38 cellular contexts compared by ENCODE assay signal in the genomic region with DNA sequence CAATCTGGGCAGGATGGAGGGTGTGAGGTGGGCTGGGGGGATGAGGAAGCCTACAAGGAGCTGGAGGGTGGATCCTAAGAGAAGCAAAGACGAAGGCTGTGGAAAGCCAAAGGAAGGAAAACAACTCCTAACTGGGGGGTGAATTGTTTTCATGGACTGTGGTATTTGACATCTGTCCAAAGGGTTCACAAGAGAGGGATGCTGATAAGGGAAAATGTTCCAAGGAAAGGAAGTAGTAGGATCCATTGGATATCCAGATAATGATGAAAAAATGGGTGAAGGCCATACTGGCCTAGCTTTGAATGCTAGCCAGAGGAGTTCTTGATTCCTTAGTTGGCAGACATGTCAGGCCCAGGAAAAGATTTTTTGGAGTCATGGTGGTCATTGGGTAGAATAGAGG. TPM values are rescaled to one million over a fixed set of nuclear protein-coding genes. Genes with fewer than 3 reads are reported as not detected.
"Had no signal": no experiment of that assay in that cellular context is flagged by ENCODE, and none has a peak within 500 bp of the region (broad histone marks: within the 10 kb centered on the region; RNA-seq: fewer than 3 reads in every experiment).

No MANE protein-coding gene starts in this region.

- H3K27me3 Mint-ChIP-seq: activated B cell treated with CpG ODN at 0.5 μM for 24 hours; activated CD4-positive, alpha-beta memory T cell treated with anti-CD3 and anti-CD28 coated beads for 36 hours; activated CD8-positive, alpha-beta memory T cell treated with anti-CD3 and anti-CD28 coated beads, Interleukin-2, amount 10 ng/mL, durations not matched to agents 7 days and 5 days; IgD-negative memory B cell; T-cell had no signal

- ATAC-seq: activated CD8-positive, alpha-beta memory T cell treated with anti-CD3 and anti-CD28 coated beads, Interleukin-2, amount 10 ng/mL, durations not matched to agents 7 days and 5 days; activated naive CD4-positive, alpha-beta T cell treated with anti-CD3 and anti-CD28 coated beads, Interleukin-2, amount 50 U/mL, for 72 hours; activated T-cell treated with anti-CD3 and anti-CD28 coated beads, Interleukin-2, amount 50 U/mL, for 72 hours; Right ventricle myocardium inferior; SK-N-SH treated with all-trans-retinoic acid at 6 μM for 48 hours; T-cell had no signal

- H3K4me1 Mint-ChIP-seq: activated B cell treated with CpG ODN at 0.5 μM for 24 hours; activated CD8-positive, alpha-beta memory T cell treated with anti-CD3 and anti-CD28 coated beads, Interleukin-2, amount 10 ng/mL, durations not matched to agents 7 days and 5 days; IgD-negative memory B cell; T-cell had no signal

- DNase-seq: activated B cell treated with CpG ODN at 0.5 μM for 24 hours; activated CD4-positive, alpha-beta memory T cell treated with anti-CD3 and anti-CD28 coated beads for 36 hours; activated CD4-positive, alpha-beta T cell treated with anti-CD3 and anti-CD28 coated beads for 4 hours; activated CD4-positive, alpha-beta T cell treated with anti-CD3 and anti-CD28 coated beads, Interleukin-2, amount 50 U/mL, for 1 hour; activated CD4-positive, CD25-positive, alpha-beta regulatory T cell treated with anti-CD3 and anti-CD28 coated beads, Interleukin-2, amount 50 U/mL, for 72 hours; activated CD8-positive, alpha-beta memory T cell treated with anti-CD3 and anti-CD28 coated beads, Interleukin-2, amount 10 ng/mL, durations not matched to agents 7 days and 5 days; activated gamma-delta T cell; activated naive CD4-positive, alpha-beta T cell treated with anti-CD3 and anti-CD28 coated beads for 36 hours; activated T-cell treated with anti-CD3 and anti-CD28 coated beads, Interleukin-2, amount 50 U/mL, for 1 hour; activated T-cell treated with anti-CD3 and anti-CD28 coated beads, Interleukin-2, amount 50 U/mL, for 72 hours; amniotic stem cell; aorta; Karpas-422; KBM-7; NCI-H1105; NCI-H1417 treated with DMSO at 0.1 percent for 48 hours; NCI-H1930; NCI-H2081 treated with DMSO at 0.1 percent for 48 hours; NCI-H226; NCI-H446 treated with DMSO at 0.1 percent for 48 hours; NCI-H524; NCI-H69; NCI-H82; PC-9; SIG-M5; T-cell; T-helper 2 cell; T-helper 9 cell had no signal

- H3K4me3 Mint-ChIP-seq: activated B cell treated with CpG ODN at 0.5 μM for 24 hours; activated CD4-positive, alpha-beta memory T cell treated with anti-CD3 and anti-CD28 coated beads for 36 hours; activated CD8-positive, alpha-beta memory T cell treated with anti-CD3 and anti-CD28 coated beads, Interleukin-2, amount 10 ng/mL, durations not matched to agents 7 days and 5 days; activated naive CD4-positive, alpha-beta T cell treated with anti-CD3 and anti-CD28 coated beads for 36 hours; activated T-cell treated with anti-CD3 and anti-CD28 coated beads, Interleukin-2, amount 50 U/mL, for 72 hours; IgD-negative memory B cell; T-cell had no signal

- H3K27ac ChIP-seq: cardiac muscle cell, PC-9, RWPE1, VCaP had no signal

- H2AFZ ChIP-seq: PC-9 had no signal

- H3K36me3 ChIP-seq: cardiac muscle cell had no signal

- H3K4me3 ChIP-seq: cardiac muscle cell, PC-9 had no signal

- H3K4me2 ChIP-seq: PC-9 had no signal

- H3K27ac Mint-ChIP-seq: activated B cell treated with CpG ODN at 0.5 μM for 24 hours; activated CD4-positive, alpha-beta memory T cell treated with anti-CD3 and anti-CD28 coated beads for 36 hours; activated CD8-positive, alpha-beta memory T cell treated with anti-CD3 and anti-CD28 coated beads, Interleukin-2, amount 10 ng/mL, durations not matched to agents 7 days and 5 days; activated naive CD4-positive, alpha-beta T cell treated with anti-CD3 and anti-CD28 coated beads for 36 hours; activated naive CD4-positive, alpha-beta T cell treated with anti-CD3 and anti-CD28 coated beads, Interleukin-2, amount 50 U/mL, for 72 hours; activated T-cell treated with anti-CD3 and anti-CD28 coated beads, Interleukin-2, amount 50 U/mL, for 72 hours; activated T-helper 2 cell treated with anti-CD3 and anti-CD28 coated beads, Interferon-gamma antibody, Interleukin-2, Interleukin-4, amounts not matched to agents 10 μg/mL and 5 μg/mL and 100 μg/mL, durations not matched to agents 14 hours and 24 hours and 36 hours; T-cell had no signal

- H3K9me3 Mint-ChIP-seq: activated B cell treated with CpG ODN at 0.5 μM for 24 hours, IgD-negative memory B cell had no signal

RNA-seq across cellular contexts. Expression of a gene that starts 51.8 kb away (rescaled TPM):
- total RNA-seq: activated B cell treated with CpG ODN at 0.5 μM for 24 hours; activated CD4-positive, alpha-beta memory T cell treated with anti-CD3 and anti-CD28 coated beads for 36 hours; activated CD8-positive, alpha-beta memory T cell treated with anti-CD3 and anti-CD28 coated beads, Interleukin-2, amount 10 ng/mL, durations not matched to agents 7 days and 5 days; activated naive CD4-positive, alpha-beta T cell treated with anti-CD3 and anti-CD28 coated beads for 36 hours; activated naive CD4-positive, alpha-beta T cell treated with anti-CD3 and anti-CD28 coated beads, Interleukin-2, amount 50 U/mL, for 72 hours; activated T-cell treated with anti-CD3 and anti-CD28 coated beads, Interleukin-2, amount 50 U/mL, for 72 hours; activated T-helper 2 cell treated with anti-CD3 and anti-CD28 coated beads, Interferon-gamma antibody, Interleukin-2, Interleukin-4, amounts not matched to agents 10 μg/mL and 5 μg/mL and 100 μg/mL, durations not matched to agents 14 hours and 24 hours and 36 hours; aorta; cardiac muscle cell; MCF 10A; PC-9; Right ventricle myocardium inferior; SK-MEL-5 had no signal
